In genomic region chr5:10653751-10654400, GRCh38 we compare ENCODE assay signal across 16 cellular contexts.
"Had no signal": no experiment of that assay in that cellular context is flagged by ENCODE, and none has a peak within 500 bp of the region (broad histone marks: within the 10 kb centered on the region; RNA-seq: fewer than 3 reads in every experiment).

No MANE protein-coding gene starts in this region.

- H3K9ac ChIP-seq: parathyroid adenoma had no signal

- H2AFZ ChIP-seq: parathyroid adenoma had no signal

- H3K4me1 ChIP-seq: parathyroid adenoma, psoas muscle, transverse colon had no signal

- H3K9me3 Mint-ChIP-seq: nephron; stimulated activated naive CD8-positive, alpha-beta T cell treated with anti-CD3 and anti-CD28 coated beads, Interleukin-15, amount 100 ng/mL, for 72 hours had no signal

- H3K4me3 ChIP-seq: coronary artery, lung, psoas muscle, thoracic aorta, transverse colon had no signal

- H3K27me3 Mint-ChIP-seq: naive B cell; stimulated activated naive CD8-positive, alpha-beta T cell treated with anti-CD3 and anti-CD28 coated beads, Interleukin-15, amount 100 ng/mL, for 72 hours had no signal

- DNase-seq: effector CD4-positive, alpha-beta T cell; foreskin melanocyte; mesenchymal stem cell; naive B cell; retina; small intestine; stimulated activated CD4-positive, alpha-beta T cell treated with anti-CD3 and anti-CD28 coated beads, Interleukin-2, amount 100 ng/mL, for 48 hours; stimulated activated naive CD8-positive, alpha-beta T cell treated with anti-CD3 and anti-CD28 coated beads, Interleukin-15, amount 100 ng/mL, for 72 hours; transverse colon had no signal

- H3K4me1 Mint-ChIP-seq: stimulated activated naive CD8-positive, alpha-beta T cell treated with anti-CD3 and anti-CD28 coated beads, Interleukin-15, amount 100 ng/mL, for 72 hours had no signal

- ATAC-seq: left lobe of liver; stimulated activated naive CD8-positive, alpha-beta T cell treated with anti-CD3 and anti-CD28 coated beads, Interleukin-15, amount 100 ng/mL, for 72 hours had no signal

- H3K27ac ChIP-seq: coronary artery, parathyroid adenoma, psoas muscle, thoracic aorta, transverse colon had no signal

- H3K36me3 ChIP-seq: thoracic aorta, transverse colon had no signal

- H3K4me3 Mint-ChIP-seq: nephron; stimulated activated naive CD8-positive, alpha-beta T cell treated with anti-CD3 and anti-CD28 coated beads, Interleukin-15, amount 100 ng/mL, for 72 hours had no signal

- H3K9me3 ChIP-seq: psoas muscle, thoracic aorta, transverse colon had no signal

- H3K79me2 ChIP-seq: parathyroid adenoma had no signal
